ENCODE assay signal across 1 cellular context in genomic region chr14:39176263-39177167, GRCh38.
TF ChIP-seq lines count a peak whose summit lies in the region.

No MANE protein-coding gene starts in this region.

TF ChIP-seq in GM12878, 131 proteins besides CTCF, POLR2A, EP300 and RAD21:
- TF ChIP-seq POLR2AphosphoS5 (IDR thresholded peaks at IDR 0.05; ENCODE audit: low read length): no peak
- no peak for TF ChIP-seq TARDBP (IDR thresholded peaks at IDR 0.05; ENCODE audit: borderline replicate concordance)
- no peak for TF ChIP-seq IRF3 (IDR thresholded peaks at IDR 0.05)
- TF ChIP-seq CREM (IDR thresholded peaks at IDR 0.05; ENCODE audit: low read depth): no peak
- no peak for TF ChIP-seq SIN3A (IDR thresholded peaks at IDR 0.05; ENCODE audit: low read depth, low read length)
- no peak for TF ChIP-seq RELB (IDR thresholded peaks at IDR 0.05; ENCODE audit: low read depth)
- TF ChIP-seq RAD51 (IDR thresholded peaks at IDR 0.05): no peak
